Comparison of ENCODE assay signal across 1 cellular context in genomic region chr2:98911376-98912154, GRCh38.
TF ChIP-seq lines count a peak whose summit lies in the region.

No MANE protein-coding gene starts in this region.

TF ChIP-seq in A549, 52 proteins besides CTCF, POLR2A, EP300 and RAD21 (continued from another document):
- TF ChIP-seq, protein P1, sequence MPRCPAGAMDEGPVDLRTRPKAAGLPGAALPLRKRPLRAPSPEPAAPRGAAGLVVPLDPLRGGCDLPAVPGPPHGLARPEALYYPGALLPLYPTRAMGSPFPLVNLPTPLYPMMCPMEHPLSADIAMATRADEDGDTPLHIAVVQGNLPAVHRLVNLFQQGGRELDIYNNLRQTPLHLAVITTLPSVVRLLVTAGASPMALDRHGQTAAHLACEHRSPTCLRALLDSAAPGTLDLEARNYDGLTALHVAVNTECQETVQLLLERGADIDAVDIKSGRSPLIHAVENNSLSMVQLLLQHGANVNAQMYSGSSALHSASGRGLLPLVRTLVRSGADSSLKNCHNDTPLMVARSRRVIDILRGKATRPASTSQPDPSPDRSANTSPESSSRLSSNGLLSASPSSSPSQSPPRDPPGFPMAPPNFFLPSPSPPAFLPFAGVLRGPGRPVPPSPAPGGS (IDR thresholded peaks at IDR 0.05): no peak
- no peak for TF ChIP-seq HOXB5 (CRISPR knock-in tag; IDR thresholded peaks at IDR 0.05)
- TF ChIP-seq ZC3H11A (IDR thresholded peaks at IDR 0.05): no peak
- TF ChIP-seq RCOR1 (IDR thresholded peaks at IDR 0.05; ENCODE audit: low read depth, low read length): no peak
- TF ChIP-seq HMGXB4 (CRISPR knock-in tag; IDR thresholded peaks at IDR 0.05; ENCODE audit: borderline replicate concordance): no peak
- no peak for TF ChIP-seq MAX (IDR thresholded peaks at IDR 0.05)
